Comparison of ENCODE assay signal across 8 cellular contexts in genomic region chr14:99266181-99267178, GRCh38. TPM values are rescaled to one million over a fixed set of nuclear protein-coding genes. Genes with fewer than 3 reads are reported as not detected.
DNase-seq lines count a peak whose midpoint lies in the region; ATAC-seq, FAIRE-seq and TF ChIP-seq lines count a peak whose summit lies in the region.

No MANE protein-coding gene starts in this region.

- TF ChIP-seq POLR2A in H1 (IDR thresholded peaks at IDR 0.05; ENCODE audit: control extremely low read depth in 1 of 2, low read depth in 2 of 2, low read length in 2 of 2), result no peak

- peak overlapping the region; percentile 41 for H2BK120ac ChIP-seq in H1 (replicated peaks; ENCODE audit: low read depth, low read length)

- no peak; a peak in 1 of 3 replicates for TF ChIP-seq EP300 in H1 (IDR thresholded peaks at IDR 0.05; ENCODE audit: borderline replicate concordance in 1 of 2, low read depth in 2 of 2, low read length in 2 of 2)

- peaks cover 0 to 2% of the 10 kb centered on the region in 2 experiments for H4K20me1 ChIP-seq in H1 (replicated peaks in 1 of 2; ENCODE audit: control insufficient read depth in 1 of 2, insufficient read depth in 2 of 2, low read length in 2 of 2)

- peak overlapping the region in 3 of 4 experiments; percentile 3 to 42 (median 23); a peak in 2 of 8 replicates for H3K4me3 ChIP-seq in H1 (ENCODE audit: extremely low read depth in 1 of 4, insufficient read depth in 2 of 4, low read depth in 3 of 4, low read length in 4 of 4)

- no peak overlapping the region for H3K14ac ChIP-seq in H1 (ENCODE audit: insufficient read length)

- no peak overlapping the region for H4K5ac ChIP-seq in H1 (ENCODE audit: insufficient read length, low read depth, low read length)

- H3K23ac ChIP-seq in H1 (ENCODE audit: insufficient read length), result no peak overlapping the region

- no peak overlapping the region for H3K9ac ChIP-seq in H1 (replicated peaks in 1 of 4; ENCODE audit: extremely low read depth in 1 of 4, low read depth in 3 of 4, low read length in 3 of 4)

- no peak overlapping the region for H3K27ac ChIP-seq in 22Rv1
- no peak overlapping the region for H3K27ac ChIP-seq in H1 (ENCODE audit: low read depth, low read length)

- TF ChIP-seq RAD21 in H1 (IDR thresholded peaks at IDR 0.05 in 1 of 2, conservative IDR thresholded peaks at IDR 0.05 in 1 of 2; ENCODE audit: low read depth in 2 of 2, low read length in 2 of 2), result peak; percentile 99

- POLR2A ChIA-PET in H1 (lab: Charles Lee; ENCODE audit: partially characterized antibody), result interaction anchor here (1.0 to 3.4 kb wide), 3 partner anchors 10 to 78 kb away, joined by 3 to 17 read pairs (median 5); no protein-coding TSS in a partner anchor

- H3K79me1 ChIP-seq in H1 (ENCODE audit: low read depth, low read length), result peaks cover 6% of the 10 kb centered on the region; the same call in 1 of the 2 replicates

- TF ChIP-seq CTCF in 22Rv1 (IDR thresholded peaks at IDR 0.05) (peak; percentile 97), GM12874 (IDR thresholded peaks at IDR 0.05; ENCODE audit: insufficient read depth, low read depth, low read length) (peak; percentile 96), H1 (IDR thresholded peaks at IDR 0.05; ENCODE audit: control extremely low read depth in 1 of 3, insufficient read depth in 1 of 3, low read depth in 1 of 3, low read length in 3 of 3) (peak; percentile 93 to 99 (median 97))

- no peak overlapping the region; the same call in 1 of the 2 replicates for H2BK20ac ChIP-seq in H1 (ENCODE audit: low read length)

- peak overlapping the region in 1 of 2 experiments; percentile 44; a peak in 3 of 4 replicates for H3K4me2 ChIP-seq in H1 (ENCODE audit: insufficient read depth in 1 of 2, low read depth in 2 of 2, low read length in 2 of 2)

- peak; percentile 75 for ATAC-seq in HG03280 (IDR thresholded peaks at IDR 0.05; ENCODE audit: unreplicated experiment)

- H3K4ac ChIP-seq in H1 (replicated peaks; ENCODE audit: insufficient read length, low read depth, low read length), result peak overlapping the region; percentile 50

- peaks cover 0 to 7% (median 3%) of the 10 kb centered on the region in 4 experiments; a peak in 3 of 7 replicates for H3K27me3 ChIP-seq in H1 (replicated peaks in 1 of 4; ENCODE audit: control insufficient read depth in 3 of 4, extremely low read depth in 1 of 4, insufficient read depth in 3 of 4, low read length in 3 of 4)

- no peaks in the 10 kb centered on the region for H3K9me3 ChIP-seq in H1 (ENCODE audit: insufficient read depth in 2 of 2, low read depth in 1 of 2, low read length in 1 of 2)

- no peak overlapping the region for H2BK15ac ChIP-seq in H1 (ENCODE audit: low read length)

- peak overlapping the region; percentile 84; the same call in 1 of the 2 replicates for H2BK12ac ChIP-seq in H1 (ENCODE audit: low read depth, low read length)

- H4K91ac ChIP-seq in H1 (replicated peaks; ENCODE audit: insufficient read length, low read length), result peak overlapping the region; percentile 32

- 24% methylated on average over 31 of the region's 31 CpGs; no CpG with 5 or more reads in 1 of the 2 experiments for WGBS in H1 (ENCODE audit: extremely low coverage in 1 of 2, insufficient coverage in 1 of 2, insufficient read length in 1 of 2, insufficient replicate concordance in 2 of 2, low coverage in 1 of 2, low lambda C conversion rate in 2 of 2, missing lambda C conversion rate in 1 of 2), 2 experiments

- H3K36me3 ChIP-seq in H1 (ENCODE audit: control insufficient read depth in 2 of 4, insufficient read depth in 4 of 4, low read length in 3 of 4), result no peaks in the 10 kb centered on the region

- no peak overlapping the region for H3K56ac ChIP-seq in H1 (replicated peaks; ENCODE audit: insufficient read length, low read depth, low read length)

- H2AK5ac ChIP-seq in H1 (ENCODE audit: low read depth, low read length), result no peak overlapping the region

- H4K8ac ChIP-seq in H1 (ENCODE audit: extremely low read depth, insufficient read depth, low read length), result peak overlapping the region; percentile 36; the same call in 1 of the 2 replicates

- no peak overlapping the region for H2AFZ ChIP-seq in H1 (ENCODE audit: low read length)

- H3K18ac ChIP-seq in H1 (ENCODE audit: extremely low read depth, low read length), result no peak overlapping the region

- H2BK5ac ChIP-seq in H1 (ENCODE audit: low read depth, low read length), result no peak overlapping the region; the same call in 1 of the 2 replicates

- peaks cover 5% of the 10 kb centered on the region; the same call in 1 of the 2 replicates for H3K23me2 ChIP-seq in H1 (ENCODE audit: low read depth, low read length)

- FAIRE-seq in H1 (lab: Jason Lieb, UNC), result peak; percentile 48

- H3K79me2 ChIP-seq in H1 (ENCODE audit: control insufficient read depth in 1 of 2, insufficient read depth in 2 of 2, low read length in 2 of 2), result peaks cover 0 to 74% of the 10 kb centered on the region in 2 experiments; a peak in 3 of 4 replicates

- peak; percentile 45 for DNase-seq in NCI-H774 (lab: John Stamatoyannopoulos, UW)
- peak; percentile 77 to 78 for DNase-seq in activated CD8-positive, alpha-beta memory T cell treated with anti-CD3 and anti-CD28 coated beads for 4 hours (ENCODE audit: low read depth in 2 of 2)
- peak in 1 of 2 experiments; percentile 89 for DNase-seq in H1 (ENCODE audit: low read depth in 1 of 2, low spot score in 2 of 2)
- DNase-seq in middle frontal gyrus (ENCODE audit: extremely low spot score, low spot score), result peak; percentile 74
- peak; percentile 84 for DNase-seq in stimulated activated CD8-positive, alpha-beta memory T cell treated with anti-CD3 and anti-CD28 coated beads, Interleukin-4, amount 100 ng/mL, for 24 hours (ENCODE audit: low read depth)

- H3K4me1 ChIP-seq in H1 (replicated peaks in 1 of 4; ENCODE audit: control insufficient read depth in 3 of 4, insufficient read depth in 4 of 4, low read length in 3 of 4), result peaks cover 27 to 36% (median 32%) of the 10 kb centered on the region in 4 experiments

- CTCF ChIA-PET in H1 (lab: Charles Lee; ENCODE audit: partially characterized antibody), result interaction anchor here (0.7 to 4.7 kb wide), 46 partner anchors 9 to 1130 kb away, joined by 3 to 45 read pairs (median 4); no protein-coding TSS in a partner anchor

TF ChIP-seq in H1, 55 proteins besides CTCF, POLR2A, EP300 and RAD21:
- no peak for TF ChIP-seq CREB1 (IDR thresholded peaks at IDR 0.05)
- peak; percentile 52; the same call in 1 of the 2 replicates for TF ChIP-seq KDM5A (IDR thresholded peaks at IDR 0.05; ENCODE audit: low read length)
- 0 out of 2 replicates have a peak, but pooled peaks have one; percentile 28 for TF ChIP-seq YY1 (IDR thresholded peaks at IDR 0.05; ENCODE audit: low read depth, low read length)
- TF ChIP-seq SIN3A (conservative IDR thresholded peaks at IDR 0.05 in 1 of 2, IDR thresholded peaks at IDR 0.05 in 1 of 2; ENCODE audit: low read depth in 1 of 2, low read length in 2 of 2), result 0 out of 4 replicates have a peak, but pooled peaks of 1 of the 2 experiments have one; percentile 32

RNA-seq across cellular contexts. Expression of gene BCL11B, which starts 5.5 kb away (rescaled TPM):
- 5.9 TPM in 2 replicates for total RNA-seq in H1 (2021; fragmentation: NEBNext Ultra II Directional; extraction: Animal tissue kit (Norgen Biotek cat#: 25700))
- polyA plus RNA-seq in H1 (2011; rRNA removed), result 0.63 and 0.80 TPM in 2 replicates
- polyA plus RNA-seq in H1 (2011; cell fraction: cytosol; rRNA removed), result 0.85 TPM
- 1.5 TPM for polyA plus RNA-seq in H1 (2011; cell fraction: nucleus; rRNA removed)
- 1.1 to 2.2 TPM (median 1.2 TPM) in 4 replicates for polyA plus RNA-seq in H1 (2012, experiment 1 of 2)
- polyA plus RNA-seq in H1 (2012, experiment 2 of 2), result 0.22 TPM
- 2.1 TPM for polyA plus RNA-seq in H1 (2013, experiment 1 of 2)
- polyA plus RNA-seq in H1 (2013, experiment 2 of 2), result 2.1 TPM
- 1.7 and 1.9 TPM in 2 replicates for polyA minus RNA-seq in H1 (2011; rRNA and poly(A)+ RNA removed)
- 3.2 TPM for polyA minus RNA-seq in H1 (2011; cell fraction: cytosol; rRNA and poly(A)+ RNA removed)
- 4.1 TPM for polyA minus RNA-seq in H1 (2011; cell fraction: nucleus; rRNA and poly(A)+ RNA removed)
